ENCODE assay signal across 20 cellular contexts in genomic region chr19:31260171-31260933, GRCh38.
DNase-seq lines count a peak whose midpoint lies in the region; ATAC-seq and TF ChIP-seq lines count a peak whose summit lies in the region.
"Had no signal": no experiment of that assay in that cellular context is flagged by ENCODE, and none has a peak within 500 bp of the region (broad histone marks: within the 10 kb centered on the region; RNA-seq: fewer than 3 reads in every experiment).

No MANE protein-coding gene starts in this region.

- peaks cover 20% of the 10 kb centered on the region for H3K27me3 Mint-ChIP-seq in activated CD8-positive, alpha-beta memory T cell treated with anti-CD3 and anti-CD28 coated beads, Interleukin-2, amount 10 ng/mL, durations not matched to agents 7 days and 5 days
- H3K27me3 Mint-ChIP-seq in progenitor cell of endocrine pancreas, result peaks cover 30% of the 10 kb centered on the region

- no peaks in the 10 kb centered on the region for H3K4me1 Mint-ChIP-seq in activated CD8-positive, alpha-beta memory T cell treated with anti-CD3 and anti-CD28 coated beads, Interleukin-2, amount 10 ng/mL, durations not matched to agents 7 days and 5 days
- no peaks in the 10 kb centered on the region for H3K4me1 Mint-ChIP-seq in progenitor cell of endocrine pancreas (ENCODE audit: low read depth)

- ATAC-seq in activated CD8-positive, alpha-beta memory T cell treated with anti-CD3 and anti-CD28 coated beads, Interleukin-2, amount 10 ng/mL, durations not matched to agents 7 days and 5 days, result no peak
- no peak for ATAC-seq in GM18868 (IDR thresholded peaks at IDR 0.05; ENCODE audit: unreplicated experiment)
- ATAC-seq: Right ventricle myocardium inferior had no signal

- no peaks in the 10 kb centered on the region for H3K9me3 Mint-ChIP-seq in activated CD8-positive, alpha-beta memory T cell treated with anti-CD3 and anti-CD28 coated beads, Interleukin-2, amount 10 ng/mL, durations not matched to agents 7 days and 5 days (ENCODE audit: low read depth)
- no peaks in the 10 kb centered on the region for H3K9me3 Mint-ChIP-seq in progenitor cell of endocrine pancreas (ENCODE audit: low read depth)

- DNase-seq in activated CD8-positive, alpha-beta memory T cell treated with anti-CD3 and anti-CD28 coated beads, Interleukin-2, amount 10 ng/mL, durations not matched to agents 7 days and 5 days, result peak; percentile 11
- DNase-seq in activated CD8-positive, alpha-beta memory T cell treated with anti-CD3 and anti-CD28 coated beads, Interleukin-2, amount 50 U/mL, for 4 hours, result no peak
- DNase-seq in islet precursor cell (peak; percentile 23), progenitor cell of endocrine pancreas (ENCODE audit: low spot score, unreplicated experiment) (peak; percentile 3), UCSD-AML1 (lab: John Stamatoyannopoulos, UW; ENCODE audit: unreplicated experiment) (no peak), NCI-H345 (lab: John Stamatoyannopoulos, UW) (no peak), NCI-H226 (no peak)
- DNase-seq: 8988T; Caco-2; CD4-positive, CD25-positive, alpha-beta regulatory T cell; Karpas-422; MG63; NCI-H1048; NCI-H1436 treated with DMSO at 0.1 percent for 48 hours; NCI-H2029; NCI-H2171 treated with DMSO at 0.1 percent for 48 hours; NCI-H748 treated with DMSO at 0.1 percent for 48 hours; NK-92 treated with Interleukin-12 subunit alpha and Interleukin-12 subunit beta, amount 100 ng/mL, for 24 hours had no signal

- TF ChIP-seq CTCF in progenitor cell of endocrine pancreas (IDR thresholded peaks at IDR 0.05; ENCODE audit: unreplicated experiment), result no peak

- H3K36me3 Mint-ChIP-seq in activated CD8-positive, alpha-beta memory T cell treated with anti-CD3 and anti-CD28 coated beads, Interleukin-2, amount 10 ng/mL, durations not matched to agents 7 days and 5 days, result no peaks in the 10 kb centered on the region
- H3K36me3 Mint-ChIP-seq in progenitor cell of endocrine pancreas (ENCODE audit: insufficient read depth), result no peaks in the 10 kb centered on the region
- H3K36me3 Mint-ChIP-seq: CD4-positive, CD25-positive, alpha-beta regulatory T cell had no signal

- no peak overlapping the region for H3K27ac Mint-ChIP-seq in activated CD8-positive, alpha-beta memory T cell treated with anti-CD3 and anti-CD28 coated beads, Interleukin-2, amount 10 ng/mL, durations not matched to agents 7 days and 5 days
- no peak overlapping the region for H3K27ac Mint-ChIP-seq in progenitor cell of endocrine pancreas
- H3K27ac Mint-ChIP-seq: CD4-positive, CD25-positive, alpha-beta regulatory T cell had no signal

- CTCF ChIA-PET in activated CD8-positive, alpha-beta memory T cell treated with anti-CD3 and anti-CD28 coated beads, Interleukin-2, amount 10 ng/mL, durations not matched to agents 7 days and 5 days (lab: Charles Lee), result no interaction called here

- no peak overlapping the region for H3K4me3 Mint-ChIP-seq in activated CD8-positive, alpha-beta memory T cell treated with anti-CD3 and anti-CD28 coated beads, Interleukin-2, amount 10 ng/mL, durations not matched to agents 7 days and 5 days
- H3K4me3 Mint-ChIP-seq in progenitor cell of endocrine pancreas (ENCODE audit: low read depth), result no peak overlapping the region
- H3K4me3 Mint-ChIP-seq: CD4-positive, CD25-positive, alpha-beta regulatory T cell had no signal

Comparison
In these comparisons a context has a peak if more than half of its experiments do, and no peak if none do; other contexts are left out.
1. DNase-seq: peak in activated CD8-positive, alpha-beta memory T cell treated with anti-CD3 and anti-CD28 coated beads, Interleukin-2, amount 10 ng/mL, durations not matched to agents 7 days and 5 days (single experiment), islet precursor cell (single experiment) and progenitor cell of endocrine pancreas (single experiment); none in activated CD8-positive, alpha-beta memory T cell treated with anti-CD3 and anti-CD28 coated beads, Interleukin-2, amount 50 U/mL, for 4 hours (single experiment), UCSD-AML1 (single experiment), NCI-H345 (single experiment) and NCI-H226 (single experiment).